In genomic region chr10:93437000-93437945, GRCh38 we compare ENCODE assay signal across 1 cellular context.
A peak's percentile ranks its signal among the peaks of the same experiment; 100 is the strongest.
TF ChIP-seq lines count a peak whose summit lies in the region.

No MANE protein-coding gene starts in this region.

TF ChIP-seq in HEK293, 187 proteins besides CTCF, POLR2A, EP300 and RAD21 (continued from another document):
- TF ChIP-seq INSM2 (tag by site-specific recombination; IDR thresholded peaks at IDR 0.05) = peak; percentile 58; the same call in 1 of the 2 replicates
- TF ChIP-seq ZBTB8A (tag by site-specific recombination; IDR thresholded peaks at IDR 0.05) = no peak
- TF ChIP-seq PRDM10 (tag by site-specific recombination; IDR thresholded peaks at IDR 0.05) = peak; percentile 99
- no peak for TF ChIP-seq ZNF548 (tag by site-specific recombination; IDR thresholded peaks at IDR 0.05)
- peak; percentile 84 for TF ChIP-seq ZBTB21 (tag by site-specific recombination; IDR thresholded peaks at IDR 0.05)
- peak; percentile 16; the same call in 1 of the 2 replicates for TF ChIP-seq ZBTB17 (tag by site-specific recombination; IDR thresholded peaks at IDR 0.05)
- TF ChIP-seq ZNF558 (tag by site-specific recombination; IDR thresholded peaks at IDR 0.05) = peak; percentile 23; the same call in 1 of the 2 replicates
- TF ChIP-seq SP7 (tag by site-specific recombination; IDR thresholded peaks at IDR 0.05) = peak; percentile 76
- TF ChIP-seq ZNF138 (tag by site-specific recombination; IDR thresholded peaks at IDR 0.05; ENCODE audit: borderline replicate concordance) = no peak
- TF ChIP-seq ZNF335 (tag by site-specific recombination; conservative IDR thresholded peaks at IDR 0.05) = 0 out of 2 replicates have a peak, but pooled peaks have one; percentile 16
- TF ChIP-seq ZNF624 (tag by site-specific recombination; IDR thresholded peaks at IDR 0.05) = no peak
- peak; percentile 50; the same call in 1 of the 2 replicates for TF ChIP-seq ZNF660 (tag by site-specific recombination; IDR thresholded peaks at IDR 0.05)
- peak; percentile 77 for TF ChIP-seq ZNF366 (tag by site-specific recombination; conservative IDR thresholded peaks at IDR 0.05)
- 0 out of 2 replicates have a peak, but pooled peaks have one; percentile 30 for TF ChIP-seq ZEB2 (tag by site-specific recombination; IDR thresholded peaks at IDR 0.05)
- TF ChIP-seq ZNF324 (tag by site-specific recombination; IDR thresholded peaks at IDR 0.05) = peak; percentile 11; the same call in 1 of the 2 replicates
- TF ChIP-seq KLF10 (tag by site-specific recombination; IDR thresholded peaks at IDR 0.05) = peak; percentile 35; the same call in 1 of the 2 replicates
- TF ChIP-seq ZNF600 (tag by site-specific recombination; IDR thresholded peaks at IDR 0.05) = peak; percentile 63
- TF ChIP-seq TRIM28 (IDR thresholded peaks at IDR 0.05; ENCODE audit: borderline replicate concordance, low read length) = peak; percentile 78; the same call in 1 of the 2 replicates
TF ChIP-seq in HEK293: peak in this region for 21.
